Comparison of ENCODE assay signal across 8 cellular contexts in the genomic region with DNA sequence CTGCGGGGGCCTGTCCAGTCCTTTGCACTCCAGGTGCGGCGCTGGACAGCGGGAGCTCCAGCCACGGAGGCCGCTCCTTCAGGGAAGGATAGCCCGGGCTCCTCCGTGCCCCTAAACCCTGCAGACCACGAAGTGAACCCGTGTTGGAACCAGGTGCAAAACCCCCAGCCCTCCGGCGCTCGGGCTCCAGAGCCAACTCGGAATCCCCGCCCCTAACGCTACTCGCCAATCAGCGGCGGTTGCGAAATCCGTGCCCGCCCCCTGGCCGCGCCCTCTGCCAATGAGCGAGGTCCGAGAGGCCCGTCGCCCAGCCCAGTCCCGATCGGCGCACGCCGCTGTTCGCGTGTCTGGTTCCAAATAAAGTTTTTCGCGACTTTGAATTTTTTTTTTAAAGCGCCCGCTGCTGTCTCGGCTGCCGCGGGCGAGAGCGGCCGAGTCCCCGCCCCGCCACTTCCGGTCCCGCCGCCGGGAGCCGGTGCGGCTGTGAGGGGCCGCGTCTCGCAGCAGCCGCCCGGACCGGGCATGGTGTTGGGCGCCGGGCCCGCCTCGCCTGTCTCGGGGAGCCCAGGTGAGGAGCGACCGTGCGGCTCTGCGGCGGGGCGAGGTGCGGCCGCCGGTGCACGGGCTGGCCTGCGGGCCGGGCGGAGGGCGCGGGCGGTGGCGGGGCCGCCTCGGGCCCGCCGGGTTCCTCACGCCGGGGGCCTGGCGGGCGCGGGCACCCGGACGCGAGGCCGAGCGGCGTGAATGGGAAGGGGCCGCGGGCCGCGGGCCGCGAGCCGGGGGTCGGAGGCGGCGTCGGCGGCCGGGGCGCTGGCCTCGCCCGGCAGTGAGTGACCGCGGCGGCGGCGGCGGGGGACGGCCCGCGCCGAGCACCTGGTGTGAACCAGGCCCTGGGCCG. TPM values are rescaled to one million over a fixed set of nuclear protein-coding genes. Genes with fewer than 3 reads are reported as not detected.
DNase-seq lines count a peak whose midpoint lies in the region; ATAC-seq and TF ChIP-seq lines count a peak whose summit lies in the region.

UBE2F (plus strand) TSS at position 450 of the 898 bp plus-strand sequence. CDS start 6,094 bp downstream, outside the sequence.

- no peak for TF ChIP-seq CTCF in OCI-LY1 (IDR thresholded peaks at IDR 0.05; ENCODE audit: low read length)

- H3K4me3 ChIP-seq in HUES64 (ENCODE audit: low read length) = peak within 1 kb of the TSS; percentile 91
- peak within 1 kb of the TSS; percentile 83 for H3K4me3 ChIP-seq in OCI-LY1 (ENCODE audit: low read depth, low read length, poor library complexity, severe bottlenecking)
- H3K4me3 ChIP-seq in mononuclear cell (ENCODE audit: low read length) = peak within 1 kb of the TSS; percentile 55

- H3K9me3 ChIP-seq in HUES64 (ENCODE audit: insufficient read depth, low read depth, low read length) (peaks cover 11% of the 10 kb centered on the region; the same call in 1 of the 2 replicates), OCI-LY1 (ENCODE audit: low read length) (peaks cover 12% of the 10 kb centered on the region), mononuclear cell (ENCODE audit: low read depth, low read length) (no peaks in the 10 kb centered on the region)

- peaks cover 8% of the 10 kb centered on the region; the same call in 1 of the 2 replicates for H3K79me2 ChIP-seq in OCI-LY1 (ENCODE audit: insufficient read depth, low read length)

- peak within 1 kb of the TSS; percentile 87; the same call in 1 of the 2 replicates for H2AFZ ChIP-seq in OCI-LY1 (ENCODE audit: low read length)

- ATAC-seq in GM21447 (IDR thresholded peaks at IDR 0.05; ENCODE audit: unreplicated experiment) = peak; percentile 90

- H3K4me2 ChIP-seq in OCI-LY1 (ENCODE audit: low read length) = peak within 1 kb of the TSS; percentile 96

- H3K9ac ChIP-seq in HUES64 (ENCODE audit: low read depth, low read length) = peak within 1 kb of the TSS; percentile 79
- peak within 1 kb of the TSS; percentile 65 for H3K9ac ChIP-seq in OCI-LY1 (ENCODE audit: low read length)

- H3K27ac ChIP-seq in HUES64 (ENCODE audit: low read depth, low read length) (no peak within 1 kb of the TSS), OCI-LY1 (ENCODE audit: low read depth, low read length, poor library complexity, severe bottlenecking) (peak within 1 kb of the TSS; percentile 11)

- H3K9me2 ChIP-seq in OCI-LY1 (ENCODE audit: low read depth, low read length) = no peaks in the 10 kb centered on the region

- H3K36me3 ChIP-seq in HUES64 (ENCODE audit: insufficient read depth, low read length) (no peaks in the 10 kb centered on the region), OCI-LY1 (ENCODE audit: insufficient read depth, low read length) (no peaks in the 10 kb centered on the region)

- no peaks in the 10 kb centered on the region for H3F3A ChIP-seq in OCI-LY1 (ENCODE audit: insufficient read depth, low read length)

- H3K4me1 ChIP-seq in HUES64 (ENCODE audit: insufficient read depth, low read length) (peaks cover 8% of the 10 kb centered on the region; the same call in 1 of the 2 replicates), OCI-LY1 (ENCODE audit: insufficient read depth, low read length, severe bottlenecking) (peaks cover 37% of the 10 kb centered on the region), mononuclear cell (ENCODE audit: insufficient read depth, low read length) (peaks cover 45% of the 10 kb centered on the region)

- no peaks in the 10 kb centered on the region for H4K20me1 ChIP-seq in OCI-LY1 (ENCODE audit: insufficient read depth, low read length)

- under 1% methylated on average over 123 of the region's 123 CpGs for WGBS in HUES64

- DNase-seq in D341Med (ENCODE audit: low spot score) (peak; percentile 99), activated T-cell treated with anti-CD3 and anti-CD28 coated beads for 1 hour (ENCODE audit: low read depth) (peak; percentile 95), epidermal melanocyte (ENCODE audit: insufficient read length, low spot score) (peak; percentile 97)
- peak; percentile 93 to 95 for DNase-seq in stimulated activated CD8-positive, alpha-beta memory T cell treated with anti-CD3 and anti-CD28 coated beads, Interleukin-4, amount 100 ng/mL, for 1 hour (ENCODE audit: low read depth in 2 of 2, low spot score in 1 of 2)

- H3K27me3 ChIP-seq in HUES64 (ENCODE audit: insufficient read depth, low read length) (no peaks in the 10 kb centered on the region), OCI-LY1 (ENCODE audit: insufficient read depth, low read length) (no peaks in the 10 kb centered on the region; the same call in 1 of the 2 replicates), mononuclear cell (ENCODE audit: insufficient read depth, low read length) (no peaks in the 10 kb centered on the region)

RNA-seq across cellular contexts. Expression of gene UBE2F, which starts in this region (rescaled TPM):
- polyA plus RNA-seq in HUES64 (2013, experiment 1 of 2) = 51.5 TPM
- 43.9 TPM for polyA plus RNA-seq in HUES64 (2013, experiment 2 of 2)
- 80.8 TPM for total RNA-seq in mononuclear cell
